1 cellular context compared by ENCODE assay signal in genomic region chr12:131928765-131929529, GRCh38.
A peak's percentile ranks its signal among the peaks of the same experiment; 100 is the strongest.
TF ChIP-seq lines count a peak whose summit lies in the region.

Gene PUS1, plus strand, starts transcription at chr12:131929276. Its CDS starts 447 bp downstream, at chr12:131929723.

TF ChIP-seq in GM12878, 131 proteins besides CTCF, POLR2A, EP300 and RAD21 (continued from another document):
- TF ChIP-seq MEF2B (IDR thresholded peaks at IDR 0.05; ENCODE audit: partially characterized antibody, poor library complexity, severe bottlenecking) (no peak), RELB (IDR thresholded peaks at IDR 0.05; ENCODE audit: low read depth) (peak; percentile 36; the same call in 1 of the 2 replicates), E2F4 (IDR thresholded peaks at IDR 0.05; ENCODE audit: low read depth, low read length) (no peak), MYC (IDR thresholded peaks at IDR 0.05; ENCODE audit: insufficient read depth, insufficient read length, insufficient replicate concordance, low read length, severe bottlenecking) (peak; percentile 73), ZBTB11 (CRISPR knock-in tag; IDR thresholded peaks at IDR 0.05) (no peak), IKZF1 (conservative IDR thresholded peaks at IDR 0.05) (peak; percentile 45), SMAD5 (IDR thresholded peaks at IDR 0.05; ENCODE audit: low read depth) (peak; percentile 66; the same call in 1 of the 2 replicates), CREB1 (IDR thresholded peaks at IDR 0.05; ENCODE audit: low read depth) (0 out of 2 replicates have a peak, but pooled peaks have one; percentile 26), SIX5 (IDR thresholded peaks at IDR 0.05; ENCODE audit: low read depth, low read length, severe bottlenecking) (peak; percentile 34), ZZZ3 (IDR thresholded peaks at IDR 0.05; ENCODE audit: control insufficient read depth, insufficient read length, low read depth) (no peak)
